25 cellular contexts compared by ENCODE assay signal in the genomic region with DNA sequence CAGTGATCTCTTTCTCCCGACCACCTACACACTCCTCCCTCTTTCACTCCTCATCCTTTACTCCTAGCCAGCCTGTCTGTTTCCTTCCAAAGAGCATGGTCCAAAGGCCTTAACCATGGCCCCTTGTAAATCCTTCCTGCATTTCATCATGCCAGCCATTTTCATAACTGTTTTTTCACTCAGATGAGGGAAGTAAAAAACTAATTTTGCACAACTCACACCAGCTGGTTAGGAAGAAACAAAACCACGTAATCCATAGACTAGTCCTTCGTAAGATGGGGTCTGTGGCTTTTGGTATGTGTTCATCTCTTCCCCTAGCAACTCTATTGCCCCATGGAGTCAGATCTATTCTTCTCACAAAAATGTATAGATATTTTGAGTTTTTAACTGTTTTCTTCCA.
"Had no signal": no experiment of that assay in that cellular context is flagged by ENCODE, and none has a peak within 500 bp of the region (broad histone marks: within the 10 kb centered on the region; RNA-seq: fewer than 3 reads in every experiment).

No MANE protein-coding gene starts in this region.

- H3K27ac ChIP-seq: ascending aorta, cardiac muscle cell, heart left ventricle, neural progenitor cell, parathyroid adenoma, right atrium auricular region, suprapubic skin, tibial artery, upper lobe of right lung, VCaP had no signal

- H3K9me3 ChIP-seq: ascending aorta, heart left ventricle, right atrium auricular region, suprapubic skin, tibial artery, upper lobe of right lung had no signal

- H3K36me3 ChIP-seq: ascending aorta, cardiac muscle cell, heart left ventricle, neural progenitor cell, right atrium auricular region, suprapubic skin, tibial artery, upper lobe of right lung had no signal

- H3K4me3 ChIP-seq: ascending aorta, cardiac muscle cell, heart left ventricle, neural progenitor cell, right atrium auricular region, smooth muscle cell, suprapubic skin, tibial artery, upper lobe of right lung had no signal

- ATAC-seq: effector memory CD8-positive, alpha-beta T cell; heart left ventricle; naive thymus-derived CD8-positive, alpha-beta T cell; upper lobe of right lung had no signal

- H3K4me1 ChIP-seq: ascending aorta, heart left ventricle, parathyroid adenoma, right atrium auricular region, suprapubic skin, tibial artery, upper lobe of right lung had no signal

- H3K27me3 ChIP-seq: ascending aorta, cardiac muscle cell, heart left ventricle, neural progenitor cell, right atrium auricular region, suprapubic skin, tibial artery, upper lobe of right lung had no signal

- DNase-seq: activated CD4-positive, alpha-beta T cell treated with anti-CD3 and anti-CD28 coated beads for 4 hours; activated CD4-positive, alpha-beta T cell treated with anti-CD3 and anti-CD28 coated beads, Interleukin-2, amount 50 U/mL, for 4 hours; activated CD8-positive, alpha-beta memory T cell treated with anti-CD3 and anti-CD28 coated beads, Interleukin-2, amount 50 U/mL, for 4 hours; activated effector memory CD4-positive, alpha-beta T cell treated with anti-CD3 and anti-CD28 coated beads, Interleukin-2, amount 50 U/mL, for 16 hours; activated naive CD4-positive, alpha-beta T cell treated with anti-CD3 and anti-CD28 coated beads for 36 hours; activated naive CD8-positive, alpha-beta T cell treated with anti-CD3 and anti-CD28 coated beads, Interleukin-2, amount 10 ng/mL, durations not matched to agents 7 days and 5 days; activated T-cell treated with anti-CD3 and anti-CD28 coated beads, Interleukin-2, amount 50 U/mL, for 1 hour; cortex of kidney; effector memory CD8-positive, alpha-beta T cell; heart left ventricle; hypothalamus; naive thymus-derived CD8-positive, alpha-beta T cell; occipital lobe; stimulated activated CD4-positive, alpha-beta T cell treated with anti-CD3 and anti-CD28 coated beads, Interleukin-1b, Interleukin-23, amount 100 ng/mL, for 48 hours; stimulated activated naive CD4-positive, alpha-beta T cell; tibial artery; upper lobe of right lung had no signal
